8 cellular contexts compared by ENCODE assay signal in genomic region chr9:35096035-35096849, GRCh38. TPM values are rescaled to one million over a fixed set of nuclear protein-coding genes. Genes with fewer than 3 reads are reported as not detected.
DNase-seq lines count a peak whose midpoint lies in the region; ATAC-seq lines count a peak whose summit lies in the region.

TSS of gene PIGO (minus strand) at chr9:35096591. CDS start at chr9:35095565, 1,026 bp downstream.

- intact Hi-C loops in left colon (cut with DNase I, micrococcal nuclease) = loop anchor here in 1 of 2 donors (5.0 kb wide), 1 partner anchor 194 kb away; no protein-coding TSS in a partner anchor

- peak within 1 kb of the TSS; percentile 97 for H3K27ac ChIP-seq in cingulate gyrus (ENCODE audit: low read depth, low read length)

- peak; percentile 91 for DNase-seq in Ammon's horn (ENCODE audit: low spot score)
- peak; percentile 71 for DNase-seq in NCI-H460 (ENCODE audit: extremely low read depth, low read depth)
- DNase-seq in activated CD4-positive, alpha-beta T cell treated with anti-CD3 and anti-CD28 coated beads for 4 hours = peak; percentile 87 to 90
- DNase-seq in left colon = peak; percentile 89 to 95
- DNase-seq in stimulated activated CD4-positive, alpha-beta T cell treated with anti-CD3 and anti-CD28 coated beads, Interleukin-2, amount 100 ng/mL, for 24 hours = peak; percentile 91

- ATAC-seq in GM19035 (IDR thresholded peaks at IDR 0.05; ENCODE audit: unreplicated experiment) = peak; percentile 90
- peak; percentile 84 for ATAC-seq in HG03342 (IDR thresholded peaks at IDR 0.05; ENCODE audit: unreplicated experiment)
- ATAC-seq in left colon = peak; percentile 93

RNA-seq across cellular contexts. Expression of gene PIGO, which starts in this region (rescaled TPM):
- 32.2 and 33.9 TPM in 2 replicates for total RNA-seq in NCI-H460 (2014; rRNA removed; shearing (Covaris generic))
- polyA plus RNA-seq in NCI-H460 (2014; cell fraction: nucleus; rRNA removed) = 48.0 and 49.7 TPM in 2 replicates
- total RNA-seq in left colon = 10 to 100 TPM; 32.4 to 38.7 TPM

Comparison
In these comparisons a context has a peak if more than half of its experiments do, and no peak if none do; other contexts are left out.
1. Peak in every context shown above with its lines: DNase-seq, ATAC-seq and H3K27ac ChIP-seq.